10 cellular contexts compared by ENCODE assay signal in genomic region chr1:18921506-18922251, GRCh38. TPM values are rescaled to one million over a fixed set of nuclear protein-coding genes. Genes with fewer than 3 reads are reported as not detected.
DNase-seq lines count a peak whose midpoint lies in the region; FAIRE-seq and TF ChIP-seq lines count a peak whose summit lies in the region.
"Had no signal": no experiment of that assay in that cellular context is flagged by ENCODE, and none has a peak within 500 bp of the region (broad histone marks: within the 10 kb centered on the region; RNA-seq: fewer than 3 reads in every experiment).

No MANE protein-coding gene starts in this region.

- TF ChIP-seq CTCF in AG04450 (IDR thresholded peaks at IDR 0.05; ENCODE audit: low read depth, low read length) (peak; percentile 16; the same call in 1 of the 2 replicates), Peyer's patch (IDR thresholded peaks at IDR 0.05) (peak in 4 of 6 experiments; percentile 12 to 24 (median 18)), fibroblast of the aortic adventitia (IDR thresholded peaks at IDR 0.05; ENCODE audit: insufficient read depth, low read length) (peak; percentile 22), ovary (IDR thresholded peaks at IDR 0.05) (no peak), lower leg skin (IDR thresholded peaks at IDR 0.05) (no peak)

- no peaks in the 10 kb centered on the region; the same call in 1 of the 2 replicates for H3K9me3 ChIP-seq in AG04450 (ENCODE audit: control insufficient read depth, insufficient read depth, low read length)
- H3K9me3 ChIP-seq in Peyer's patch = no peaks in the 10 kb centered on the region
- no peaks in the 10 kb centered on the region for H3K9me3 ChIP-seq in ovary
- no peaks in the 10 kb centered on the region for H3K9me3 ChIP-seq in small intestine (ENCODE audit: control insufficient read depth, low read depth)

- H3K4me1 ChIP-seq in Peyer's patch (peaks cover 0 to 39% (median 5%) of the 10 kb centered on the region in 4 donors), ovary (ENCODE audit: insufficient read depth) (peaks cover 14% of the 10 kb centered on the region), small intestine (ENCODE audit: control insufficient read depth in 2 of 2, insufficient read depth in 1 of 2, low read depth in 1 of 2, low read length in 1 of 2) (peaks cover 0 to 11% of the 10 kb centered on the region in 2 donors)

- TF ChIP-seq POLR2A in Peyer's patch (IDR thresholded peaks at IDR 0.05) (no peak), ovary (IDR thresholded peaks at IDR 0.05) (no peak), lower leg skin (IDR thresholded peaks at IDR 0.05) (no peak)

- no peak overlapping the region for H3K4me3 ChIP-seq in AG04450 (ENCODE audit: low read depth, low read length)
- H3K4me3 ChIP-seq in Peyer's patch = no peak overlapping the region
- H3K4me3 ChIP-seq in fibroblast of the aortic adventitia (ENCODE audit: low read depth, low read length) = no peak overlapping the region
- H3K4me3 ChIP-seq in ovary = no peak overlapping the region
- H3K4me3 ChIP-seq in lower leg skin (ENCODE audit: low read depth, poor library complexity, severe bottlenecking) = no peak overlapping the region
- no peak overlapping the region for H3K4me3 ChIP-seq in small intestine (ENCODE audit: low read depth in 1 of 2, low read length in 2 of 2)

- no peak for TF ChIP-seq EP300 in ovary (IDR thresholded peaks at IDR 0.05)

- DNase-seq in AG04450 (ENCODE audit: low read depth, low spot score) (no peak), Peyer's patch (no peak), fibroblast of the aortic adventitia (ENCODE audit: low read depth) (peak; percentile 46), ovary (no peak), lower leg skin (ENCODE audit: low spot score in 2 of 2) (no peak), small intestine (no peak), RKO (ENCODE audit: low spot score) (no peak), epidermal melanocyte (ENCODE audit: insufficient read length, low spot score) (no peak)
- DNase-seq: endodermal cell, KG1 had no signal

- peak overlapping the region; percentile 91 for H3K27ac ChIP-seq in AG04450 (ENCODE audit: low read depth, low read length)
- H3K27ac ChIP-seq in Peyer's patch = peak overlapping the region; percentile 43 to 82 (median 68)
- H3K27ac ChIP-seq in ovary = peak overlapping the region; percentile 74 to 91
- H3K27ac ChIP-seq in small intestine (ENCODE audit: low read depth in 1 of 2, low read length in 1 of 2) = peak overlapping the region in 1 of 2 donors; percentile 87

- POLR2A ChIA-PET in AG04450 (lab: Yijun Ruan, JAX) = interaction anchor here (0.5 to 1.5 kb wide), 2 partner anchors 35 to 287 kb away, joined by 3 to 5 read pairs; partner anchors contain the start of gene IFFO2

- H3K27me3 ChIP-seq in AG04450 (ENCODE audit: control insufficient read depth, insufficient read depth, low read length) (no peaks in the 10 kb centered on the region), Peyer's patch (no peaks in the 10 kb centered on the region), ovary (no peaks in the 10 kb centered on the region), small intestine (ENCODE audit: control insufficient read depth in 2 of 2, insufficient read depth in 2 of 2, low read length in 2 of 2) (no peaks in the 10 kb centered on the region)

- CTCF ChIA-PET in AG04450 (lab: Charles Lee) = interaction anchor here (0.6 to 3.1 kb wide), 5 partner anchors 9 to 242 kb away, joined by 3 to 34 read pairs (median 4); no protein-coding TSS in a partner anchor

- no peak for FAIRE-seq in small intestine (lab: Jason Lieb, UNC)

- 63 to 68% (median 64%) methylated on average over 17 of the region's 17 CpGs for WGBS in ovary, 3 donors
- WGBS in lower leg skin, 2 donors = 50 to 51% methylated on average over 17 of the region's 17 CpGs
- WGBS in small intestine, 3 donors = 73 to 84% (median 78%) methylated on average over 17 of the region's 17 CpGs

- H3K36me3 ChIP-seq in Peyer's patch = peaks cover 0 to 9% (median 0%) of the 10 kb centered on the region in 3 donors
- H3K36me3 ChIP-seq in ovary = no peaks in the 10 kb centered on the region
- H3K36me3 ChIP-seq in small intestine (ENCODE audit: control insufficient read depth in 2 of 2, insufficient read depth in 2 of 2, low read length in 2 of 2) = no peaks in the 10 kb centered on the region

- intact Hi-C loops in ovary (cut with DNase I) (loop anchor here in 1 of 4 donors (5.0 kb wide), 1 partner anchor 36 kb away; the partner anchor contains the start of gene IFFO2), lower leg skin (cut with DNase I; ENCODE audit: low total_unique reads) (no loop called here)

RNA-seq across cellular contexts. Expression of gene ALDH4A1, which starts 19.3 kb away (rescaled TPM):
- polyA plus RNA-seq in AG04450 (2011; rRNA removed) (8.8 and 14.7 TPM in 2 replicates), ovary (1 to 10 TPM; 2.8 to 9.7 TPM), small intestine (1 to 10 TPM in 1 of 3 donors, under 1 TPM in 2; 0.22 to 6.3 (median 0.81) TPM)
- 8.3 and 10.4 TPM in 2 replicates for polyA minus RNA-seq in AG04450 (2011; rRNA and poly(A)+ RNA removed)
- total RNA-seq in Peyer's patch (1 to 10 TPM; 2.8 to 5.8 (median 4.1) TPM), fibroblast of the aortic adventitia (ENCODE audit: low replicate concordance) (7.8 and 9.5 TPM in 2 replicates), ovary (10 to 100 TPM in 1 of 7 donors, 1 to 10 TPM in 6; 4.4 to 13.9 (median 8.0) TPM), lower leg skin (10 to 100 TPM; 16.5 to 25.8 (median 22.1) TPM)

RNA-seq across cellular contexts. Expression of gene IFFO2, which starts 34.8 kb away (rescaled TPM):
- polyA plus RNA-seq in AG04450 (2011; rRNA removed) = 6.8 and 7.8 TPM in 2 replicates
- 13.7 and 15.2 TPM in 2 replicates for polyA minus RNA-seq in AG04450 (2011; rRNA and poly(A)+ RNA removed)
- 10 to 100 TPM in 1 of 4 donors, 1 to 10 TPM in 3; 1.9 to 14.9 (median 3.8) TPM for total RNA-seq in Peyer's patch
- total RNA-seq in fibroblast of the aortic adventitia (ENCODE audit: low replicate concordance) = 3.3 and 23.4 TPM in 2 replicates
- 10 to 100 TPM in 1 of 7 donors, 1 to 10 TPM in 6; 3.6 to 11.2 (median 6.2) TPM for total RNA-seq in ovary
- 1 to 10 TPM; 3.4 to 6.3 TPM for polyA plus RNA-seq in ovary
- total RNA-seq in lower leg skin = 100 to 1,000 TPM; 317 to 562 (median 451) TPM
- polyA plus RNA-seq in small intestine = 1 to 10 TPM in 2 of 3 donors, under 1 TPM in 1; 0.22 to 3.5 (median 1.4) TPM

Comparison
In these comparisons a context has a peak if more than half of its experiments do, and no peak if none do; other contexts are left out.
1. CTCF ChIP-seq: peak in AG04450 (single experiment), Peyer's patch (4 of 6) and fibroblast of the aortic adventitia (single experiment); none in ovary (0 of 3) and lower leg skin (0 of 3).
2. RNA of gene IFFO2, which starts 34.8 kb away (total RNA-seq): 317 to 562 TPM in lower leg skin; 3.6 to 11.2 TPM in ovary, 1.9 to 14.9 TPM in Peyer's patch and 3.3 to 23.4 TPM in fibroblast of the aortic adventitia; every median in the first group is over 10 times any median in the second.